21 cellular contexts compared by ENCODE assay signal in genomic region chr7:154910125-154910524, GRCh38.
DNase-seq lines count a peak whose midpoint lies in the region; ATAC-seq, FAIRE-seq and TF ChIP-seq lines count a peak whose summit lies in the region.
"Had no signal": no experiment of that assay in that cellular context is flagged by ENCODE, and none has a peak within 500 bp of the region (broad histone marks: within the 10 kb centered on the region; RNA-seq: fewer than 3 reads in every experiment).

No MANE protein-coding gene starts in this region.

- peak overlapping the region; percentile 49 for H3K27ac ChIP-seq in VCaP
- H3K27ac ChIP-seq in kidney (ENCODE audit: low read depth in 2 of 2, low read length in 2 of 2) = no peak overlapping the region
- H3K27ac ChIP-seq in neuronal stem cell (replicated peaks; ENCODE audit: low read length) = no peak overlapping the region
- H3K27ac ChIP-seq: GM23248 had no signal

- H3K36me3 ChIP-seq in kidney (ENCODE audit: control insufficient read depth in 1 of 2, insufficient read depth in 2 of 2, low read length in 2 of 2) (no peaks in the 10 kb centered on the region), neuronal stem cell (replicated peaks in 1 of 2; ENCODE audit: control insufficient read depth in 2 of 2, insufficient read depth in 2 of 2, low read length in 2 of 2) (no peaks in the 10 kb centered on the region)
- H3K36me3 ChIP-seq: BE2C had no signal

- no peak overlapping the region for H3K4ac ChIP-seq in neuronal stem cell (ENCODE audit: low read length)

- H3K23ac ChIP-seq in neuronal stem cell (ENCODE audit: low read depth, low read length, poor library complexity) = no peak overlapping the region

- no CpG with 5 or more reads among the region's 4 CpGs for WGBS in neuronal stem cell (ENCODE audit: extremely low coverage in 2 of 2, insufficient read length in 2 of 2, insufficient replicate concordance in 1 of 2), 2 donors

- peaks cover 0 to 4% of the 10 kb centered on the region in 2 donors for H3K9me3 ChIP-seq in kidney (ENCODE audit: control insufficient read depth in 1 of 2, low read length in 2 of 2)
- H3K9me3 ChIP-seq in neuronal stem cell (replicated peaks in 1 of 2; ENCODE audit: control insufficient read depth in 2 of 2, insufficient read depth in 1 of 2, low read depth in 1 of 2, low read length in 2 of 2) = peaks cover 0 to 7% of the 10 kb centered on the region in 2 donors

- H2AFZ ChIP-seq in neuronal stem cell (ENCODE audit: low read length) = no peak overlapping the region
- H2AFZ ChIP-seq: GM23248 had no signal

- no peak overlapping the region for H2BK120ac ChIP-seq in neuronal stem cell (ENCODE audit: low read depth, low read length)

- H2AK5ac ChIP-seq in neuronal stem cell (ENCODE audit: low read depth, low read length) = peak overlapping the region; percentile 39

- H3K27me3 ChIP-seq in neuronal stem cell (ENCODE audit: control insufficient read depth in 3 of 3, insufficient read depth in 3 of 3, low read depth in 1 of 3, low read length in 3 of 3) = peaks cover 3 to 14% (median 12%) of the 10 kb centered on the region in 3 experiments
- H3K27me3 ChIP-seq: BE2C had no signal

- no peak overlapping the region for H4K91ac ChIP-seq in neuronal stem cell (ENCODE audit: low read depth, low read length, poor library complexity)

- H3K9ac ChIP-seq in kidney (ENCODE audit: low read length in 2 of 2) = no peak overlapping the region
- peak overlapping the region; percentile 32 for H3K9ac ChIP-seq in neuronal stem cell (ENCODE audit: low read depth, low read length, poor library complexity)
- H3K9ac ChIP-seq: GM23248 had no signal

- no peak overlapping the region for H2BK12ac ChIP-seq in neuronal stem cell (ENCODE audit: low read length)

- H2BK5ac ChIP-seq in neuronal stem cell (ENCODE audit: low read length) = no peak overlapping the region

- H2BK15ac ChIP-seq in neuronal stem cell (ENCODE audit: low read length) = no peak overlapping the region

- no peaks in the 10 kb centered on the region for H3K79me1 ChIP-seq in neuronal stem cell (ENCODE audit: low read depth, low read length)

- TF ChIP-seq CTCF in VCaP (conservative IDR thresholded peaks at IDR 0.05) = no peak
- no peak for TF ChIP-seq CTCF in kidney (IDR thresholded peaks at IDR 0.05; ENCODE audit: borderline replicate concordance, extremely low read depth, insufficient read depth)

- no peak overlapping the region for H4K8ac ChIP-seq in neuronal stem cell (ENCODE audit: low read depth, low read length)

- no peak overlapping the region for H3K4me2 ChIP-seq in neuronal stem cell (ENCODE audit: insufficient read depth, low read length, poor library complexity, severe bottlenecking)

- H3K14ac ChIP-seq in neuronal stem cell (ENCODE audit: low read length) = no peak overlapping the region

- intact Hi-C loops in kidney (cut with DNase I) = no loop called here

- no peak for ATAC-seq in HG03442 (IDR thresholded peaks at IDR 0.05; ENCODE audit: unreplicated experiment)
- no peak for ATAC-seq in GM18870 (IDR thresholded peaks at IDR 0.05; ENCODE audit: unreplicated experiment)
- ATAC-seq: GM12878 had no signal

- H3K4me1 ChIP-seq in kidney (ENCODE audit: control insufficient read depth in 1 of 2, insufficient read depth in 1 of 2, low read depth in 1 of 2, low read length in 2 of 2) (peaks cover 0 to 2% of the 10 kb centered on the region in 2 donors), neuronal stem cell (ENCODE audit: control insufficient read depth in 2 of 2, insufficient read depth in 1 of 2, low read depth in 1 of 2, low read length in 2 of 2) (peaks cover 2 to 5% of the 10 kb centered on the region in 2 donors)
- H3K4me1 ChIP-seq: BE2C had no signal

- peak overlapping the region; percentile 35 for H3K18ac ChIP-seq in neuronal stem cell (ENCODE audit: low read length)

- DNase-seq in kidney = peak; percentile 41
- DNase-seq in neuronal stem cell (ENCODE audit: low spot score) = no peak
- no peak for DNase-seq in NCI-H510A treated with DMSO at 0.1 percent for 48 hours (lab: John Stamatoyannopoulos, UW)
- DNase-seq: ACHN; BE2C; C1 segment of cervical spinal cord; CD4-positive, CD25-positive, alpha-beta regulatory T cell; CD8-positive, alpha-beta memory T cell; COR-L47; DMS 273 treated with DMSO at 0.1 percent for 48 hours; DMS53; DND-41; EL; GM23248; HCEC 1CT; IMR-90 had no signal

- H3K4me3 ChIP-seq in kidney (ENCODE audit: low read length in 2 of 2) (no peak overlapping the region), neuronal stem cell (ENCODE audit: low read length in 2 of 2) (no peak overlapping the region)
- H3K4me3 ChIP-seq: GM12878, GM23248 had no signal

- FAIRE-seq in kidney (lab: Jason Lieb, UNC) = no peak
- FAIRE-seq: GM12878, HTR-8/SVneo had no signal
